In the genomic region with DNA sequence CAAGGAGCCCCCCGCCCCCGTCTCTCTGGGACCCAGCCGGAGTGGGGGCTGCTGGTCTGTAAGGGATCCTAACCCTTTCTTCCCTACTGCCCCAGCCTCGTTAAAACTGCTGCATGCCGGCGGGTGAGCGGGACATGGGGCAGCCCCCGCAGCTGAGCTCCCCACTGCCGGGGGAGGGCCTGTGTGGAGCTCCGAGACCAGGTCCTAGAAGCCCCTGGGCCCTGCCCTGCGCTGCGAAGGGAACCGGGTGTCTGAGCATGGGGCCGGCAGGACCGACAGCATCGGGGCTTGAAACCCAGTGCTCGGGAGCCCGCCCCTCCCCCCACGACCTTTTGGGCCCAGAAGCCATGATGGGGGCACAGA, we compare ENCODE assay signal across 1 cellular context.
TF ChIP-seq lines count a peak whose summit lies in the region.

No MANE protein-coding gene starts in this region.

TF ChIP-seq in HCT116, 20 proteins besides CTCF, POLR2A, EP300 and RAD21 (continued from another document):
- no peak for TF ChIP-seq REST (IDR thresholded peaks at IDR 0.05; ENCODE audit: low read depth)
- no peak for TF ChIP-seq EZH2phosphoT487 (IDR thresholded peaks at IDR 0.05; ENCODE audit: borderline replicate concordance)
